ENCODE assay signal across 1 cellular context in genomic region chr22:21424084-21424709, GRCh38.
TF ChIP-seq lines count a peak whose summit lies in the region.

No MANE protein-coding gene starts in this region.

TF ChIP-seq in HepG2, 621 proteins besides CTCF, POLR2A, EP300 and RAD21:
- TF ChIP-seq ZNF12 (CRISPR knock-in tag; IDR thresholded peaks at IDR 0.05) (0 out of 2 replicates have a peak, but pooled peaks have one; percentile 52), ZNF281 (CRISPR knock-in tag; IDR thresholded peaks at IDR 0.05; ENCODE audit: borderline replicate concordance) (peak; percentile 30; the same call in 1 of the 2 replicates)
